ENCODE assay signal across 19 cellular contexts in the genomic region with DNA sequence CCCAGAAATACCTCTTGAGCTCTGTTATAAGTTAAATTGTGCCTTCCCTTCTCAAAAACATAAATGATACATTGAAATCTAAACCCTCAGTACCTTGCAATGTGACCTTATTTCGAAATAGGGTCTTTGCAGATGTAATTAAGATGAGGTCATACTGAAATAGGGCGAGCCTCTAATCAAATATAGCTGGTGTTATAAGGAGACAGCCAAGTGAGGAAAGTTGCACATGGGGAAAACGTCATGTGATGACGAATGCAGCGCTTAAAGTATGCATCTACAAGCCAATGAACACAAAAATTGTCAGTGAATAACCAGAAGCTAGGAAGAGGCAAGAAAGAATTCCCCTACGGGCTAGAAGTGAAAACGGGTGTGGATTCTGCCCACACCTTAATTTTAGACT.
DNase-seq lines count a peak whose midpoint lies in the region; ATAC-seq and TF ChIP-seq lines count a peak whose summit lies in the region.
"Had no signal": no experiment of that assay in that cellular context is flagged by ENCODE, and none has a peak within 500 bp of the region (broad histone marks: within the 10 kb centered on the region; RNA-seq: fewer than 3 reads in every experiment).

No MANE protein-coding gene starts in this region.

- no peak for TF ChIP-seq CTCF in epithelial cell of esophagus (IDR thresholded peaks at IDR 0.05; ENCODE audit: insufficient read depth, low read depth, low read length, missing control alignments)
- TF ChIP-seq CTCF in CD14-positive monocyte (IDR thresholded peaks at IDR 0.05): no peak

- H3K27me3 Mint-ChIP-seq in CD14-positive monocyte (ENCODE audit: low read depth in 3 of 3): no peaks in the 10 kb centered on the region

- intact Hi-C loops in CD14-positive monocyte (cut with micrococcal nuclease): no loop called here

- H3K27ac Mint-ChIP-seq in CD14-positive monocyte: no peak overlapping the region

- H3K4me1 Mint-ChIP-seq in CD14-positive monocyte: no peaks in the 10 kb centered on the region

- H3K4me3 ChIP-seq in epithelial cell of esophagus (ENCODE audit: low read length): no peak overlapping the region
- H3K4me3 ChIP-seq: GM23248, Peyer's patch had no signal

- no peak for ATAC-seq in GM21786 (IDR thresholded peaks at IDR 0.05; ENCODE audit: unreplicated experiment)

- no peak overlapping the region for H3K4me3 Mint-ChIP-seq in CD14-positive monocyte

- DNase-seq in Daoy (ENCODE audit: low read depth) (peak; percentile 19), RPMI7951 (ENCODE audit: low read depth) (peak; percentile 8), epithelial cell of esophagus (ENCODE audit: low read depth) (peak; percentile 59), iris pigment epithelial cell (ENCODE audit: low read depth) (peak; percentile 55), NCI-H526 treated with DMSO at 0.1 percent for 48 hours (lab: John Stamatoyannopoulos, UW) (no peak), CD14-positive monocyte (ENCODE audit: low spot score) (no peak), AG08396 (ENCODE audit: low spot score) (no peak)
- DNase-seq: Caco-2, DMS53, GM23248, KG1, MM.1S, NCI-H1105, NCI-H187, NCI-H2171, NCI-H446 treated with DMSO at 0.1 percent for 48 hours, Peyer's patch, SHP77 treated with DMSO at 0.1 percent for 48 hours had no signal

- H3K36me3 Mint-ChIP-seq in CD14-positive monocyte: no peaks in the 10 kb centered on the region

- peaks cover 0 to 9% (median 2%) of the 10 kb centered on the region in 7 donors for H3K9me3 Mint-ChIP-seq in CD14-positive monocyte

Comparison
In these comparisons a context has a peak if more than half of its experiments do, and no peak if none do; other contexts are left out.
1. DNase-seq: peak in Daoy (single experiment), RPMI7951 (single experiment), epithelial cell of esophagus (single experiment) and iris pigment epithelial cell (single experiment); none in NCI-H526 treated with DMSO at 0.1 percent for 48 hours (single experiment), CD14-positive monocyte (single experiment) and AG08396 (single experiment).